In genomic region chr19:8069116-8069973, GRCh38 we compare ENCODE assay signal across 9 cellular contexts. TPM values are rescaled to one million over a fixed set of nuclear protein-coding genes. Genes with fewer than 3 reads are reported as not detected.
DNase-seq lines count a peak whose midpoint lies in the region; ATAC-seq, FAIRE-seq and TF ChIP-seq lines count a peak whose summit lies in the region.
"Had no signal": no experiment of that assay in that cellular context is flagged by ENCODE, and none has a peak within 500 bp of the region (broad histone marks: within the 10 kb centered on the region; RNA-seq: fewer than 3 reads in every experiment).

No MANE protein-coding gene starts in this region.

- no peaks in the 10 kb centered on the region for H4K20me1 ChIP-seq in DOHH2 (ENCODE audit: control insufficient read depth, insufficient read depth, low read depth, low read length)
- H4K20me1 ChIP-seq in OCI-LY3 (ENCODE audit: insufficient read depth, low read length), result no peaks in the 10 kb centered on the region

- POLR2A ChIA-PET in A549 (lab: Yijun Ruan, JAX), result no interaction called here

- DNase-seq in A549 (ENCODE audit: low read depth in 1 of 2, low spot score in 1 of 2), result peak in 1 of 2 experiments; percentile 45
- DNase-seq in foreskin keratinocyte, result no peak
- DNase-seq in urothelium cell line (ENCODE audit: low spot score), result no peak
- DNase-seq in cerebellar nuclear complex (lab: John Stamatoyannopoulos, UW), result no peak
- DNase-seq: naive thymus-derived CD4-positive, alpha-beta T cell had no signal

- no peak for TF ChIP-seq POLR2A in A549 (IDR thresholded peaks at IDR 0.05; ENCODE audit: low read length)

- TF ChIP-seq CTCF in A549 (IDR thresholded peaks at IDR 0.05), result peak; percentile 21; the same call in 1 of the 3 replicates
- TF ChIP-seq CTCF in DOHH2 (IDR thresholded peaks at IDR 0.05; ENCODE audit: low read depth, low read length, poor library complexity, severe bottlenecking), result peak; percentile 89
- peak; percentile 65 for TF ChIP-seq CTCF in OCI-LY3 (IDR thresholded peaks at IDR 0.05; ENCODE audit: low read depth, low read length)
- TF ChIP-seq CTCF in foreskin keratinocyte (conservative IDR thresholded peaks at IDR 0.05), result peak; percentile 64

- WGBS in A549 (ENCODE audit: missing lambda C conversion rate), result 56% methylated on average over 12 of the region's 12 CpGs

- no peak for TF ChIP-seq EP300 in A549 (IDR thresholded peaks at IDR 0.05)

- no peak overlapping the region for H2AFZ ChIP-seq in OCI-LY3 (ENCODE audit: low read depth, low read length)

- CTCF ChIA-PET in A549 (lab: Yijun Ruan, JAX), result interaction anchor here (0.7 to 1.9 kb wide), 5 partner anchors 9 to 150 kb away, joined by 3 to 7 read pairs (median 3); no protein-coding TSS in a partner anchor

- no peaks in the 10 kb centered on the region for H3K36me3 ChIP-seq in DOHH2 (ENCODE audit: control insufficient read depth, low read length)
- H3K36me3 ChIP-seq in OCI-LY3 (replicated peaks; ENCODE audit: low read depth, low read length), result no peaks in the 10 kb centered on the region

- TF ChIP-seq RAD21 in A549 (conservative IDR thresholded peaks at IDR 0.05 in 1 of 2, IDR thresholded peaks at IDR 0.05 in 1 of 2), result peak in 1 of 2 experiments; percentile 34; a peak in 2 of 5 replicates

- H3K4me3 ChIP-seq in A549 (no peak overlapping the region), DOHH2 (ENCODE audit: low read length) (no peak overlapping the region), OCI-LY3 (ENCODE audit: low read length) (no peak overlapping the region)

- no peak for FAIRE-seq in A549 (lab: Jason Lieb, UNC)
- no peak for FAIRE-seq in urothelium cell line (lab: Jason Lieb, UNC)

- H3K9ac ChIP-seq in OCI-LY3 (ENCODE audit: low read length), result no peak overlapping the region

- no peaks in the 10 kb centered on the region for H3F3A ChIP-seq in DOHH2 (ENCODE audit: control insufficient read depth, insufficient read depth)

- no peak overlapping the region for H3K27ac ChIP-seq in A549
- no peak overlapping the region for H3K27ac ChIP-seq in DOHH2 (ENCODE audit: low read depth, low read length)
- no peak overlapping the region for H3K27ac ChIP-seq in OCI-LY3 (ENCODE audit: low read length)
- H3K27ac ChIP-seq in foreskin keratinocyte, result no peak overlapping the region

- H3K27me3 ChIP-seq in DOHH2 (ENCODE audit: control insufficient read depth, low read length) (no peaks in the 10 kb centered on the region), OCI-LY3 (ENCODE audit: low read depth, low read length) (no peaks in the 10 kb centered on the region), foreskin keratinocyte (no peaks in the 10 kb centered on the region)

- no peaks in the 10 kb centered on the region for H3K4me1 ChIP-seq in A549
- H3K4me1 ChIP-seq in DOHH2 (ENCODE audit: control insufficient read depth, low read length), result no peaks in the 10 kb centered on the region
- no peaks in the 10 kb centered on the region for H3K4me1 ChIP-seq in OCI-LY3 (ENCODE audit: low read length)
- H3K4me1 ChIP-seq in foreskin keratinocyte, result no peaks in the 10 kb centered on the region

- H3K9me3 ChIP-seq in A549, result peaks cover 7% of the 10 kb centered on the region; the same call in 2 of the 3 replicates
- H3K9me3 ChIP-seq in DOHH2 (ENCODE audit: control insufficient read depth, insufficient read depth, low read length), result peaks cover 26% of the 10 kb centered on the region
- H3K9me3 ChIP-seq in OCI-LY3 (ENCODE audit: insufficient read depth, low read length), result no peaks in the 10 kb centered on the region

- no peaks in the 10 kb centered on the region for H3K9me2 ChIP-seq in DOHH2 (replicated peaks; ENCODE audit: control insufficient read depth, low read length)

- no peak overlapping the region for H3K4me2 ChIP-seq in A549
- H3K4me2 ChIP-seq in DOHH2 (ENCODE audit: low read length), result no peak overlapping the region
- no peak overlapping the region for H3K4me2 ChIP-seq in OCI-LY3 (ENCODE audit: low read length)

- no peak for ATAC-seq in A549
- no peak for ATAC-seq in foreskin keratinocyte
- no peak for ATAC-seq in GM19324 (IDR thresholded peaks at IDR 0.05; ENCODE audit: low FRiP score, unreplicated experiment)
- no peak for ATAC-seq in GM21717 (IDR thresholded peaks at IDR 0.05; ENCODE audit: unreplicated experiment)
- ATAC-seq: naive thymus-derived CD4-positive, alpha-beta T cell had no signal

- H3K79me2 ChIP-seq in DOHH2 (ENCODE audit: control insufficient read depth, low read length) (no peaks in the 10 kb centered on the region), OCI-LY3 (ENCODE audit: low read length) (no peaks in the 10 kb centered on the region)

TF ChIP-seq in A549, 52 proteins besides CTCF, POLR2A, EP300 and RAD21:
- TF ChIP-seq, protein P1, sequence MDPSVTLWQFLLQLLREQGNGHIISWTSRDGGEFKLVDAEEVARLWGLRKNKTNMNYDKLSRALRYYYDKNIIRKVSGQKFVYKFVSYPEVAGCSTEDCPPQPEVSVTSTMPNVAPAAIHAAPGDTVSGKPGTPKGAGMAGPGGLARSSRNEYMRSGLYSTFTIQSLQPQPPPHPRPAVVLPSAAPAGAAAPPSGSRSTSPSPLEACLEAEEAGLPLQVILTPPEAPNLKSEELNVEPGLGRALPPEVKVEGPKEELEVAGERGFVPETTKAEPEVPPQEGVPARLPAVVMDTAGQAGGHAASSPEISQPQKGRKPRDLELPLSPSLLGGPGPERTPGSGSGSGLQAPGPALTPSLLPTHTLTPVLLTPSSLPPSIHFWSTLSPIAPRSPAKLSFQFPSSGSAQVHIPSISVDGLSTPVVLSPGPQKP (IDR thresholded peaks at IDR 0.05; ENCODE audit: low read depth, low read length), result no peak
- no peak for TF ChIP-seq CHD2 (IDR thresholded peaks at IDR 0.05; ENCODE audit: low read length, partially characterized antibody)
- no peak for TF ChIP-seq RNF2 (IDR thresholded peaks at IDR 0.05; ENCODE audit: borderline replicate concordance, low read depth)
- TF ChIP-seq, protein P2, sequence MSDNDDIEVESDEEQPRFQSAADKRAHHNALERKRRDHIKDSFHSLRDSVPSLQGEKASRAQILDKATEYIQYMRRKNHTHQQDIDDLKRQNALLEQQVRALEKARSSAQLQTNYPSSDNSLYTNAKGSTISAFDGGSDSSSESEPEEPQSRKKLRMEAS (IDR thresholded peaks at IDR 0.05), result no peak
- TF ChIP-seq E2F6 (IDR thresholded peaks at IDR 0.05; ENCODE audit: borderline replicate concordance, low read depth), result no peak
- no peak for TF ChIP-seq NFE2L2 (conservative IDR thresholded peaks at IDR 0.05; ENCODE audit: low read length)
- TF ChIP-seq PHF8 (IDR thresholded peaks at IDR 0.05; ENCODE audit: borderline replicate concordance, low read depth), result no peak
- TF ChIP-seq CBX8 (IDR thresholded peaks at IDR 0.05), result no peak
- no peak for TF ChIP-seq HEYL (CRISPR knock-in tag; IDR thresholded peaks at IDR 0.05)
- no peak for TF ChIP-seq EHMT2 (IDR thresholded peaks at IDR 0.05; ENCODE audit: low read depth)
- no peak for TF ChIP-seq KDM1A (IDR thresholded peaks at IDR 0.05; ENCODE audit: low read depth)
- no peak for TF ChIP-seq MAZ (IDR thresholded peaks at IDR 0.05; ENCODE audit: borderline replicate concordance, low read depth, low read length)
- no peak for TF ChIP-seq HES2 (IDR thresholded peaks at IDR 0.05)
- TF ChIP-seq NPAS2 (CRISPR knock-in tag; IDR thresholded peaks at IDR 0.05; ENCODE audit: borderline replicate concordance), result no peak
- no peak for TF ChIP-seq RFX5 (IDR thresholded peaks at IDR 0.05)
- TF ChIP-seq HOXB5 (CRISPR knock-in tag; IDR thresholded peaks at IDR 0.05), result no peak
- TF ChIP-seq HOXB13 (CRISPR knock-in tag; IDR thresholded peaks at IDR 0.05; ENCODE audit: low read depth), result no peak
- no peak for TF ChIP-seq FOSL2 (IDR thresholded peaks at IDR 0.05)
- no peak for TF ChIP-seq FOSL2 (CRISPR knock-in tag; IDR thresholded peaks at IDR 0.05)
TF ChIP-seq in A549: peak in this region for 0.

RNA-seq across cellular contexts. Expression of gene CCL25, which starts 16.8 kb away (rescaled TPM):
- polyA plus RNA-seq in A549 (2011; rRNA removed) (not detected in 2 replicates), A549 (2017; fragmentation: RNase III; extraction: RNeasy Plus Mini Kit Qiagen cat#74134 plus additional on column Dnase treatment) (not detected in 3 replicates), foreskin keratinocyte (not detected in 2 replicates)
- not detected in 2 replicates for polyA plus RNA-seq in A549 (2012; cell fraction: cytosol; rRNA removed)
- polyA plus RNA-seq in A549 (2012; cell fraction: nucleus; rRNA removed), result 0.24 TPM in 1 of 2 replicates, not detected in the other
- not detected in 2 replicates for polyA minus RNA-seq in A549 (2011; rRNA and poly(A)+ RNA removed)
- total RNA-seq in foreskin keratinocyte, result not detected in 2 replicates
- polyA plus RNA-seq: naive thymus-derived CD4-positive, alpha-beta T cell had no signal

Comparison
In these comparisons a context has a peak if more than half of its experiments do, and no peak if none do; other contexts are left out.
1. CTCF ChIP-seq: peak in every context shown above with its lines; median percentile 89 in DOHH2; 65 in OCI-LY3; 64 in foreskin keratinocyte; 21 in A549.